Comparison of ENCODE assay signal across 14 cellular contexts in genomic region chr6:154292855-154293519, GRCh38.
DNase-seq lines count a peak whose midpoint lies in the region; ATAC-seq, FAIRE-seq and TF ChIP-seq lines count a peak whose summit lies in the region.
"Had no signal": no experiment of that assay in that cellular context is flagged by ENCODE, and none has a peak within 500 bp of the region (broad histone marks: within the 10 kb centered on the region; RNA-seq: fewer than 3 reads in every experiment).

No MANE protein-coding gene starts in this region.

- no peak overlapping the region for H3K9ac ChIP-seq in adipocyte (ENCODE audit: low read length)
- peak overlapping the region; percentile 32 for H3K9ac ChIP-seq in keratinocyte (ENCODE audit: control insufficient read depth, extremely low read depth, insufficient read depth, low read length)
- H3K9ac ChIP-seq: BLaER1 had no signal

- dilution Hi-C loops in keratinocyte (cut with MboI; ENCODE audit: extremely low pct_ligation_motif_present, low sequenced_read_pairs) = no loop called here

- H3K27ac ChIP-seq in keratinocyte (ENCODE audit: control insufficient read depth, insufficient read depth, low read length) = peak overlapping the region; percentile 39
- H3K27ac ChIP-seq in CD4-positive, alpha-beta T cell (ENCODE audit: low read depth, low read length) = no peak overlapping the region
- H3K27ac ChIP-seq: BLaER1, right lobe of liver, VCaP had no signal

- no peak for ATAC-seq in GM19452 (IDR thresholded peaks at IDR 0.05; ENCODE audit: unreplicated experiment)
- no peak for ATAC-seq in CD4-positive, alpha-beta T cell (ENCODE audit: poor library complexity)
- ATAC-seq: left ventricle myocardium superior had no signal

- no peak for TF ChIP-seq CTCF in keratinocyte (optimal IDR thresholded peaks at IDR 0.05 in 1 of 3, IDR thresholded peaks at IDR 0.05 in 1 of 3, conservative IDR thresholded peaks at IDR 0.05 in 1 of 3; ENCODE audit: extremely low read depth in 1 of 3, insufficient read depth in 2 of 3, low read length in 3 of 3)
- TF ChIP-seq CTCF in CD4-positive, alpha-beta T cell (IDR thresholded peaks at IDR 0.05) = no peak

- H3K9me1 ChIP-seq in keratinocyte (ENCODE audit: control insufficient read depth, extremely low read depth, insufficient read depth, low read length) = no peaks in the 10 kb centered on the region

- H3K36me3 ChIP-seq in adipocyte (ENCODE audit: control insufficient read depth, insufficient read depth, low read length, severe bottlenecking) (no peaks in the 10 kb centered on the region), keratinocyte (ENCODE audit: control insufficient read depth in 2 of 2, extremely low read depth in 1 of 2, insufficient read depth in 2 of 2, low read length in 2 of 2) (no peaks in the 10 kb centered on the region)
- H3K36me3 ChIP-seq: BLaER1, right lobe of liver had no signal

- peak; percentile 39 for DNase-seq in activated CD4-positive, alpha-beta T cell treated with anti-CD3 and anti-CD28 coated beads, Interleukin-2, amount 10 ng/mL, durations not matched to agents 24 days and 14 days
- DNase-seq in activated CD4-positive, alpha-beta T cell treated with anti-CD3 and anti-CD28 coated beads, Interleukin-2, amount 50 U/mL, for 48 hours = no peak
- DNase-seq in adipocyte (ENCODE audit: low read depth) (peak; percentile 68), keratinocyte (ENCODE audit: low read depth, low spot score) (no peak), NCI-H1417 (lab: John Stamatoyannopoulos, UW) (no peak), NCI-H748 treated with DMSO at 0.1 percent for 48 hours (lab: John Stamatoyannopoulos, UW) (no peak)
- no peak for DNase-seq in CD4-positive, alpha-beta T cell
- DNase-seq: activated naive CD4-positive, alpha-beta T cell treated with Interleukin-2 at 50 U/mL for 16 hours; left ventricle myocardium superior; right lobe of liver had no signal

- H3K4me1 ChIP-seq in adipocyte (ENCODE audit: control insufficient read depth, insufficient read depth, low read length) (peaks cover 17% of the 10 kb centered on the region), keratinocyte (ENCODE audit: control insufficient read depth, extremely low read depth, insufficient read depth, low read length) (peaks cover 12% of the 10 kb centered on the region)
- H3K4me1 ChIP-seq: BLaER1 had no signal

- H3K27ac Mint-ChIP-seq in activated CD4-positive, alpha-beta T cell treated with anti-CD3 and anti-CD28 coated beads, Interleukin-2, amount 10 ng/mL, durations not matched to agents 24 days and 14 days = no peak overlapping the region
- H3K27ac Mint-ChIP-seq in CD4-positive, alpha-beta T cell = no peak overlapping the region

- intact Hi-C loops in activated CD4-positive, alpha-beta T cell treated with anti-CD3 and anti-CD28 coated beads, Interleukin-2, amount 10 ng/mL, durations not matched to agents 24 days and 14 days (cut with micrococcal nuclease) = no loop called here
- intact Hi-C loops in CD4-positive, alpha-beta T cell (cut with DNase I, micrococcal nuclease) = no loop called here

- H3K27me3 Mint-ChIP-seq in activated CD4-positive, alpha-beta T cell treated with anti-CD3 and anti-CD28 coated beads, Interleukin-2, amount 10 ng/mL, durations not matched to agents 24 days and 14 days = peaks cover 34% of the 10 kb centered on the region
- H3K27me3 Mint-ChIP-seq in CD4-positive, alpha-beta T cell = no peaks in the 10 kb centered on the region

- no peaks in the 10 kb centered on the region for H3K36me3 Mint-ChIP-seq in activated CD4-positive, alpha-beta T cell treated with anti-CD3 and anti-CD28 coated beads, Interleukin-2, amount 10 ng/mL, durations not matched to agents 24 days and 14 days (ENCODE audit: low read depth)
- no peaks in the 10 kb centered on the region for H3K36me3 Mint-ChIP-seq in CD4-positive, alpha-beta T cell (ENCODE audit: low read depth)

- CTCF ChIA-PET in CD4-positive, alpha-beta T cell (lab: Charles Lee) = interaction anchor here (0.6 kb wide), 1 partner anchor 963 kb away, joined by 3 read pairs; no protein-coding TSS in a partner anchor

- no peaks in the 10 kb centered on the region for H3K79me2 ChIP-seq in keratinocyte (ENCODE audit: control insufficient read depth, insufficient read depth, low read length)

- H3K4me3 ChIP-seq in adipocyte (ENCODE audit: low read length) (no peak overlapping the region), keratinocyte (ENCODE audit: control insufficient read depth in 2 of 3, extremely low read depth in 1 of 3, insufficient read depth in 2 of 3, low read depth in 1 of 3, low read length in 3 of 3) (no peak overlapping the region)
- H3K4me3 ChIP-seq: BLaER1, right lobe of liver had no signal

- no peaks in the 10 kb centered on the region for H3K27me3 ChIP-seq in adipocyte (replicated peaks; ENCODE audit: control insufficient read depth, insufficient read depth, low read length)
- H3K27me3 ChIP-seq in keratinocyte (ENCODE audit: control insufficient read depth, extremely low read depth, insufficient read depth, low read length) = no peaks in the 10 kb centered on the region
- no peaks in the 10 kb centered on the region for H3K27me3 ChIP-seq in CD4-positive, alpha-beta T cell (ENCODE audit: control insufficient read depth, insufficient read depth, low read length)
- H3K27me3 ChIP-seq: BLaER1, right lobe of liver had no signal

- FAIRE-seq in keratinocyte (lab: Jason Lieb, UNC) = peak; percentile 46
- FAIRE-seq: GM12892 had no signal

- peak overlapping the region; percentile 53 for H3K4me2 ChIP-seq in keratinocyte (ENCODE audit: control insufficient read depth, extremely low read depth, insufficient read depth, low read depth, low read length)
- H3K4me2 ChIP-seq: BLaER1 had no signal

- peak overlapping the region; percentile 82 for H2AFZ ChIP-seq in keratinocyte (ENCODE audit: control insufficient read depth, low read length)

- POLR2A ChIA-PET in CD4-positive, alpha-beta T cell (lab: Charles Lee) = no interaction called here

- H3K9me3 Mint-ChIP-seq in activated CD4-positive, alpha-beta T cell treated with anti-CD3 and anti-CD28 coated beads, Interleukin-2, amount 10 ng/mL, durations not matched to agents 24 days and 14 days = no peaks in the 10 kb centered on the region
- H3K9me3 Mint-ChIP-seq in CD4-positive, alpha-beta T cell = peaks cover 2% of the 10 kb centered on the region

- H3K4me3 Mint-ChIP-seq in activated CD4-positive, alpha-beta T cell treated with anti-CD3 and anti-CD28 coated beads, Interleukin-2, amount 10 ng/mL, durations not matched to agents 24 days and 14 days = no peak overlapping the region
- H3K4me3 Mint-ChIP-seq in CD4-positive, alpha-beta T cell = no peak overlapping the region

- no peaks in the 10 kb centered on the region for H3K9me3 ChIP-seq in adipocyte (ENCODE audit: control insufficient read depth, low read length)
- no peaks in the 10 kb centered on the region for H3K9me3 ChIP-seq in keratinocyte (ENCODE audit: control insufficient read depth, low read depth, low read length)
- no peaks in the 10 kb centered on the region for H3K9me3 ChIP-seq in CD4-positive, alpha-beta T cell (ENCODE audit: control insufficient read depth, low read length)
- H3K9me3 ChIP-seq: BLaER1, right lobe of liver had no signal

- no peaks in the 10 kb centered on the region for H4K20me1 ChIP-seq in keratinocyte (ENCODE audit: control insufficient read depth, extremely low read depth, insufficient read depth, low read length)
- H4K20me1 ChIP-seq: BLaER1 had no signal

- H3K4me1 Mint-ChIP-seq in activated CD4-positive, alpha-beta T cell treated with anti-CD3 and anti-CD28 coated beads, Interleukin-2, amount 10 ng/mL, durations not matched to agents 24 days and 14 days = peaks cover 3% of the 10 kb centered on the region
- no peaks in the 10 kb centered on the region for H3K4me1 Mint-ChIP-seq in CD4-positive, alpha-beta T cell (ENCODE audit: low read depth)

Comparison
In these comparisons a context has a peak if more than half of its experiments do, and no peak if none do; other contexts are left out.
1. DNase-seq: peak in activated CD4-positive, alpha-beta T cell treated with anti-CD3 and anti-CD28 coated beads, Interleukin-2, amount 10 ng/mL, durations not matched to agents 24 days and 14 days (single experiment) and adipocyte (single experiment); none in activated CD4-positive, alpha-beta T cell treated with anti-CD3 and anti-CD28 coated beads, Interleukin-2, amount 50 U/mL, for 48 hours (0 of 2), keratinocyte (single experiment), CD4-positive, alpha-beta T cell (0 of 10), NCI-H1417 (0 of 3) and NCI-H748 treated with DMSO at 0.1 percent for 48 hours (single experiment).